In the genomic region with DNA sequence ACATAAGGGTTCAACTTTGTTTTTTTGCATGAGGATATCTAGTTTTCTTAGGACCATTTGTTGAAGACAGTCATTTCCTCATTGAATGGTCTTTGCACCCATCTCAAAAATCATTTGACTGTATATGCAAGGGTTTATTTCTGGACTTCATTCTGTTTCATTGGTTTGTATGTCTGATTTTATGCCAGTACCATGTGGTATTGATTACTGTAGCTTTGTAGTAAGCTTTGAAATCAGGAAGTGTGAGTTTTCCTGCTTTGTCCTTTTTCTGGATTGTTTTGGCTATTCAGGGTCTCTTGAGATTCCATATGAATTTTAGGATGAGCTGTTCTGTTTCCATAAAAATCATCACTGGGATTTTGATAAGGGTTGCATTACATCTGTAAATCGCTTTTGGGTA, we compare ENCODE assay signal across 22 cellular contexts.
"Had no signal": no experiment of that assay in that cellular context is flagged by ENCODE, and none has a peak within 500 bp of the region (broad histone marks: within the 10 kb centered on the region; RNA-seq: fewer than 3 reads in every experiment).

No MANE protein-coding gene starts in this region.

- H3K4me3 Mint-ChIP-seq: activated B cell treated with CpG ODN at 0.5 μM for 24 hours; activated CD4-positive, alpha-beta T cell treated with anti-CD3 and anti-CD28 coated beads for 36 hours; activated naive CD4-positive, alpha-beta T cell treated with anti-CD3 and anti-CD28 coated beads, Interleukin-2, amount 10 ng/mL, durations not matched to agents 7 days and 5 days; activated T-cell treated with anti-CD3 and anti-CD28 coated beads, Interleukin-2, amount 50 U/mL, for 4 hours; memory B cell; nephron; stimulated activated naive CD8-positive, alpha-beta T cell treated with anti-CD3 and anti-CD28 coated beads, Interleukin-15, Interleukin-2, amounts not matched to agents 100 ng/mL and 50 ng/mL, for 24 hours had no signal

- H3K27me3 Mint-ChIP-seq: activated B cell treated with CpG ODN at 0.5 μM for 24 hours; activated CD4-positive, alpha-beta T cell treated with anti-CD3 and anti-CD28 coated beads for 36 hours; activated naive CD4-positive, alpha-beta T cell treated with anti-CD3 and anti-CD28 coated beads, Interleukin-2, amount 10 ng/mL, durations not matched to agents 7 days and 5 days; memory B cell; stimulated activated naive CD8-positive, alpha-beta T cell treated with anti-CD3 and anti-CD28 coated beads, Interleukin-15, Interleukin-2, amounts not matched to agents 100 ng/mL and 50 ng/mL, for 24 hours had no signal

- H3K9me3 ChIP-seq: body of pancreas had no signal

- H3K27ac Mint-ChIP-seq: activated B cell treated with CpG ODN at 0.5 μM for 24 hours; activated CD4-positive, alpha-beta T cell treated with anti-CD3 and anti-CD28 coated beads for 36 hours; activated naive CD4-positive, alpha-beta T cell treated with anti-CD3 and anti-CD28 coated beads, Interleukin-2, amount 10 ng/mL, durations not matched to agents 7 days and 5 days; memory B cell; nephron; stimulated activated naive CD8-positive, alpha-beta T cell treated with anti-CD3 and anti-CD28 coated beads, Interleukin-15, Interleukin-2, amounts not matched to agents 100 ng/mL and 50 ng/mL, for 24 hours had no signal

- H3K27me3 ChIP-seq: body of pancreas, cardiac muscle cell, tibial artery had no signal

- FAIRE-seq: keratinocyte had no signal

- H3K4me1 Mint-ChIP-seq: activated naive CD4-positive, alpha-beta T cell treated with anti-CD3 and anti-CD28 coated beads, Interleukin-2, amount 10 ng/mL, durations not matched to agents 7 days and 5 days; nephron had no signal

- H3K4me3 ChIP-seq: body of pancreas, cardiac muscle cell, tibial artery had no signal

- H3K9me3 Mint-ChIP-seq: activated B cell treated with CpG ODN at 0.5 μM for 24 hours; activated T-cell treated with anti-CD3 and anti-CD28 coated beads, Interleukin-2, amount 50 U/mL, for 4 hours; stimulated activated naive CD8-positive, alpha-beta T cell treated with anti-CD3 and anti-CD28 coated beads, Interleukin-15, Interleukin-2, amounts not matched to agents 100 ng/mL and 50 ng/mL, for 24 hours had no signal

- H3K27ac ChIP-seq: body of pancreas, cardiac muscle cell, parathyroid adenoma, tibial artery had no signal

- DNase-seq: activated B cell treated with CpG ODN at 0.5 μM for 24 hours; activated CD4-positive, alpha-beta T cell treated with anti-CD3 and anti-CD28 coated beads for 36 hours; activated CD4-positive, alpha-beta T cell treated with anti-CD3 and anti-CD28 coated beads, Interleukin-2, amount 50 U/mL, for 4 hours; activated CD8-positive, alpha-beta memory T cell treated with anti-CD3 and anti-CD28 coated beads for 24 hours; activated CD8-positive, alpha-beta memory T cell treated with anti-CD3 and anti-CD28 coated beads, Interleukin-2, amount 50 U/mL, for 4 hours; activated effector memory CD4-positive, alpha-beta T cell treated with Interleukin-2 at 50 U/mL for 16 hours; activated naive CD4-positive, alpha-beta T cell treated with anti-CD3 and anti-CD28 coated beads, Interleukin-2, amount 10 ng/mL, durations not matched to agents 7 days and 5 days; activated T-cell treated with anti-CD3 and anti-CD28 coated beads, Interleukin-2, amount 50 U/mL, for 4 hours; body of pancreas; left colon; nucleus accumbens; right cardiac atrium; stimulated activated CD4-positive, alpha-beta T cell treated with anti-CD3 and anti-CD28 coated beads, Interleukin-4, amount 100 ng/mL, for 24 hours; substantia nigra; T-helper 1 cell; tibial artery had no signal

- H3K4me1 ChIP-seq: body of pancreas, parathyroid adenoma, tibial artery had no signal
